ENCODE assay signal across 26 cellular contexts in genomic region chr11:10410844-10411200, GRCh38.
"Had no signal": no experiment of that assay in that cellular context is flagged by ENCODE, and none has a peak within 500 bp of the region (broad histone marks: within the 10 kb centered on the region; RNA-seq: fewer than 3 reads in every experiment).

No MANE protein-coding gene starts in this region.

- H3K79me2 ChIP-seq: hepatocyte had no signal

- H3K27ac ChIP-seq: coronary artery, gastroesophageal sphincter, hepatocyte, pancreas, prostate gland, spleen, tibial artery, upper lobe of right lung, vagina had no signal

- H3K4me1 ChIP-seq: pancreas, prostate gland had no signal

- H3K4me2 ChIP-seq: hepatocyte had no signal

- H3K27me3 ChIP-seq: gastroesophageal sphincter, hepatocyte, pancreas, spleen, tibial artery, upper lobe of right lung, vagina had no signal

- DNase-seq: effector CD8-positive, alpha-beta T cell; kidney; left colon; left ventricle myocardium superior; mesendoderm; naive B cell; occipital lobe; pancreas; retina; spleen; stimulated activated CD4-positive, alpha-beta T cell treated with anti-CD3 and anti-CD28 coated beads, Interleukin-15, amount 100 ng/mL, for 24 hours; stimulated activated CD4-positive, alpha-beta T cell treated with anti-CD3 and anti-CD28 coated beads, Interleukin-1b, Interleukin-23, amount 100 ng/mL, for 48 hours; stimulated activated CD4-positive, alpha-beta T cell treated with anti-CD3 and anti-CD28 coated beads, Interleukin-4, amount 100 ng/mL, for 24 hours; tibial artery; upper lobe of right lung had no signal

- ATAC-seq: esophagus mucosa; gastroesophageal sphincter; left colon; left ventricle myocardium superior; pancreas; sciatic nerve; stimulated activated memory B cell treated with anti-CD40 and anti-IgM and Interleukin-4, amounts not matched to agents 10 μg/mL and 1 μg/mL and 100 μg/mL, for 72 hours; upper lobe of right lung had no signal

- H3K36me3 Mint-ChIP-seq: naive B cell; stimulated activated memory B cell treated with anti-CD40 and anti-IgM and Interleukin-4, amounts not matched to agents 10 μg/mL and 1 μg/mL and 100 μg/mL, for 72 hours had no signal

- H3K9me3 Mint-ChIP-seq: naive B cell; stimulated activated memory B cell treated with anti-CD40 and anti-IgM and Interleukin-4, amounts not matched to agents 10 μg/mL and 1 μg/mL and 100 μg/mL, for 72 hours; stimulated activated naive CD8-positive, alpha-beta T cell treated with anti-CD3 and anti-CD28 coated beads, Interleukin-15, Interleukin-2, amounts not matched to agents 100 ng/mL and 50 ng/mL, for 24 hours had no signal

- H2AFZ ChIP-seq: hepatocyte had no signal

- H3K4me3 ChIP-seq: coronary artery, gastroesophageal sphincter, hepatocyte, lung, pancreas, prostate gland, spleen, tibial artery, upper lobe of right lung, vagina had no signal

- H3K27me3 Mint-ChIP-seq: naive B cell; stimulated activated memory B cell treated with anti-CD40 and anti-IgM and Interleukin-4, amounts not matched to agents 10 μg/mL and 1 μg/mL and 100 μg/mL, for 72 hours had no signal

- H3K36me3 ChIP-seq: gastroesophageal sphincter, pancreas, prostate gland, spleen, tibial artery, upper lobe of right lung, vagina had no signal

- H3K9me3 ChIP-seq: gastroesophageal sphincter, pancreas, prostate gland, spleen, tibial artery, upper lobe of right lung, vagina had no signal

- H3K4me3 Mint-ChIP-seq: naive B cell; nephron; stimulated activated memory B cell treated with anti-CD40 and anti-IgM and Interleukin-4, amounts not matched to agents 10 μg/mL and 1 μg/mL and 100 μg/mL, for 72 hours; stimulated activated naive CD8-positive, alpha-beta T cell treated with anti-CD3 and anti-CD28 coated beads, Interleukin-15, Interleukin-2, amounts not matched to agents 100 ng/mL and 50 ng/mL, for 24 hours had no signal

- H3K27ac Mint-ChIP-seq: nephron; stimulated activated memory B cell treated with anti-CD40 and anti-IgM and Interleukin-4, amounts not matched to agents 10 μg/mL and 1 μg/mL and 100 μg/mL, for 72 hours; stimulated activated naive CD8-positive, alpha-beta T cell treated with anti-CD3 and anti-CD28 coated beads, Interleukin-15, Interleukin-2, amounts not matched to agents 100 ng/mL and 50 ng/mL, for 24 hours had no signal
